In the genomic region with DNA sequence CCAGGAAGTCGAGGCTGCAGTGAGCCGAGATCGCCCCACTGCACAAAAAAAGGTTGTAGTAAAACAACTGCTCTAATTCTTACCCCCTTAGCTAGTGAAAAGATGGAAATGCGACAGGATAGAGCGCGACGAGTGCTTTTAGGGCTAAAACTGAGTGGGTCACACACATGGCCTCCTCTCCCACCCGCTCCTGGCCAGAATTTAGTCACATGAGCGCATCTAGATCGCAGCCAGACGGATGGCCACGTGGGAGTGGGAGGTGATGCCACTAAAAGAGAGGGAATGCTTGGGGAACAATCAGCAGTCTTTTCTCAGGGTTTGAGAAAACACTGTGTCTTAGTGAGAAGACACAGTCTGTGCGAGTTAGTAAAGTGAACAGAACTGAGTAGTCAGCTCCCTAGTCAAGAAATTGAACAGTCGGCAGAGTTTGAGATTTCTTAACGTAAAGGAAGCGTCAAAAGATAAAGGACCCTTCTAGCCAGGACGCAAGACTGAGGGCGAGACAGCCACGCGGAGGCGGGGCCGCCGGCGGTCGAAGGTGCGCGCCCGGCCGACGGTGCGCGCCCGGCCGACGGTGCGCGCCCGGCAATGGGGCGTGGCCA, we compare ENCODE assay signal across 9 cellular contexts. TPM values are rescaled to one million over a fixed set of nuclear protein-coding genes. Genes with fewer than 3 reads are reported as not detected.
A peak's percentile ranks its signal among the peaks of the same experiment; 100 is the strongest.
DNase-seq lines count a peak whose midpoint lies in the region; ATAC-seq, FAIRE-seq and TF ChIP-seq lines count a peak whose summit lies in the region.
"Had no signal": no experiment of that assay in that cellular context is flagged by ENCODE, and none has a peak within 500 bp of the region (broad histone marks: within the 10 kb centered on the region; RNA-seq: fewer than 3 reads in every experiment).

No MANE protein-coding gene starts in this region.

- H3K27ac Mint-ChIP-seq in effector memory CD8-positive, alpha-beta T cell: peak overlapping the region; percentile 97 to 98

- intact Hi-C loops in pancreas (cut with DNase I): no loop called here

- DNase-seq in MM.1S (no peak), pancreas (peak in 1 of 6 donors; percentile 27), GM19240 (ENCODE audit: insufficient read length, low spot score) (no peak), occipital lobe (lab: John Stamatoyannopoulos, UW) (no peak), mesenteric fat pad (ENCODE audit: low spot score) (no peak)
- no peak for DNase-seq in effector memory CD8-positive, alpha-beta T cell
- no peak for DNase-seq in stimulated activated CD4-positive, alpha-beta T cell treated with anti-CD3 and anti-CD28 coated beads, Interleukin-2, amount 100 ng/mL, for 48 hours

- H3K27me3 ChIP-seq in DOHH2 (ENCODE audit: control insufficient read depth, low read length): peaks cover 3% of the 10 kb centered on the region; the same call in 1 of the 2 replicates
- no peaks in the 10 kb centered on the region for H3K27me3 ChIP-seq in MM.1S (replicated peaks; ENCODE audit: insufficient read depth, low read length)
- no peaks in the 10 kb centered on the region for H3K27me3 ChIP-seq in pancreas

- peak overlapping the region; percentile 90 for H3K4me2 ChIP-seq in DOHH2 (ENCODE audit: low read length)
- peak overlapping the region; percentile 89 for H3K4me2 ChIP-seq in MM.1S (ENCODE audit: low read depth, low read length)

- peaks cover 22% of the 10 kb centered on the region for H3K36me3 Mint-ChIP-seq in effector memory CD8-positive, alpha-beta T cell (ENCODE audit: insufficient read depth)

- peaks cover 3 to 15% of the 10 kb centered on the region in 2 donors for H3K27me3 Mint-ChIP-seq in effector memory CD8-positive, alpha-beta T cell

- no peaks in the 10 kb centered on the region for H3K9me2 ChIP-seq in DOHH2 (replicated peaks; ENCODE audit: control insufficient read depth, low read length)
- H3K9me2 ChIP-seq in MM.1S (replicated peaks; ENCODE audit: insufficient read depth, low read length): no peaks in the 10 kb centered on the region

- peaks cover 17 to 24% of the 10 kb centered on the region in 2 donors for H3K4me1 Mint-ChIP-seq in effector memory CD8-positive, alpha-beta T cell (ENCODE audit: low read depth in 2 of 2)

- FAIRE-seq in pancreas (lab: Jason Lieb, UNC): no peak

- H3K4me3 Mint-ChIP-seq in effector memory CD8-positive, alpha-beta T cell: peak overlapping the region; percentile 93 to 97

- no peak for ATAC-seq in effector memory CD8-positive, alpha-beta T cell (replicated peaks)
- ATAC-seq in pancreas: no peak

- H3K4me1 ChIP-seq in DOHH2 (ENCODE audit: control insufficient read depth, low read length) (peaks cover 20% of the 10 kb centered on the region), MM.1S (ENCODE audit: low read length) (peaks cover 18% of the 10 kb centered on the region), pancreas (peaks cover 0 to 16% (median 8%) of the 10 kb centered on the region in 3 donors)

- H3K79me2 ChIP-seq in DOHH2 (ENCODE audit: control insufficient read depth, low read length): peaks cover 27% of the 10 kb centered on the region
- H3K79me2 ChIP-seq in MM.1S (ENCODE audit: low read length): peaks cover 22% of the 10 kb centered on the region

- peaks cover 21% of the 10 kb centered on the region for H3K36me3 ChIP-seq in DOHH2 (ENCODE audit: control insufficient read depth, low read length)
- H3K36me3 ChIP-seq in MM.1S (replicated peaks; ENCODE audit: insufficient read depth, low read length): no peaks in the 10 kb centered on the region
- no peaks in the 10 kb centered on the region for H3K36me3 ChIP-seq in pancreas

- WGBS in pancreas, 2 donors: 12 to 14% methylated on average over 39 of the region's 39 CpGs

- H3K9me3 Mint-ChIP-seq in effector memory CD8-positive, alpha-beta T cell: no peaks in the 10 kb centered on the region

- peak overlapping the region; percentile 97 for H2AFZ ChIP-seq in MM.1S (ENCODE audit: low read length)

- H3K27ac ChIP-seq in DOHH2 (ENCODE audit: low read depth, low read length) (no peak overlapping the region), MM.1S (ENCODE audit: low read length) (no peak overlapping the region), pancreas (peak overlapping the region in 2 of 4 donors; percentile 21 to 85)

- peak overlapping the region; percentile 17; the same call in 1 of the 2 replicates for H3K9ac ChIP-seq in MM.1S (ENCODE audit: low read length)

- H3F3A ChIP-seq in DOHH2 (ENCODE audit: control insufficient read depth, insufficient read depth): 0 out of 2 replicates have a peak, but pooled peaks cover 2% of the 10 kb centered on the region
- H3F3A ChIP-seq in MM.1S (ENCODE audit: insufficient read depth, low read length): no peaks in the 10 kb centered on the region

- H3K4me3 ChIP-seq in DOHH2 (ENCODE audit: low read length) (peak overlapping the region; percentile 95), MM.1S (ENCODE audit: low read length) (peak overlapping the region; percentile 49), pancreas (peak overlapping the region in 3 of 4 donors; percentile 69 to 97 (median 74))

- H3K9me3 ChIP-seq in DOHH2 (ENCODE audit: control insufficient read depth, insufficient read depth, low read length) (no peaks in the 10 kb centered on the region), MM.1S (replicated peaks; ENCODE audit: insufficient read depth, low read length) (no peaks in the 10 kb centered on the region), pancreas (no peaks in the 10 kb centered on the region)

- TF ChIP-seq CTCF in DOHH2 (IDR thresholded peaks at IDR 0.05; ENCODE audit: low read depth, low read length, poor library complexity, severe bottlenecking) (no peak), MM.1S (IDR thresholded peaks at IDR 0.05; ENCODE audit: low read length) (no peak), pancreas (IDR thresholded peaks at IDR 0.05) (no peak)

- no peaks in the 10 kb centered on the region; the same call in 1 of the 2 replicates for H4K20me1 ChIP-seq in DOHH2 (ENCODE audit: control insufficient read depth, insufficient read depth, low read depth, low read length)
- H4K20me1 ChIP-seq in MM.1S (ENCODE audit: insufficient read depth, low read length): no peaks in the 10 kb centered on the region

RNA-seq across cellular contexts. Expression of a gene that starts 0.7 kb away (rescaled TPM):
- total RNA-seq in pancreas (1 to 10 TPM; 2.4 to 4.4 (median 3.1) TPM), occipital lobe (10.1 TPM), mesenteric fat pad (6.3 TPM)
- polyA plus RNA-seq in pancreas: 1 to 10 TPM; 7.4 to 9.8 TPM

RNA-seq across cellular contexts. Expression of a gene that starts 23.3 kb away (rescaled TPM):
- not detected for total RNA-seq in pancreas
- polyA plus RNA-seq in pancreas: not detected
- 6.4 TPM for total RNA-seq in occipital lobe
- total RNA-seq in mesenteric fat pad: not detected
- total RNA-seq: RPMI7951 had no signal

RNA-seq across cellular contexts. Expression of a gene that starts 57.9 kb away (rescaled TPM):
- total RNA-seq in pancreas (1 to 10 TPM; 1.0 to 2.7 (median 1.5) TPM), occipital lobe (12.9 TPM), mesenteric fat pad (24.3 TPM)
- polyA plus RNA-seq in pancreas: 1 to 10 TPM; 1.1 to 1.2 TPM
